Comparison of ENCODE assay signal across 10 cellular contexts in genomic region chr16:50279142-50279865, GRCh38. TPM values are rescaled to one million over a fixed set of nuclear protein-coding genes. Genes with fewer than 3 reads are reported as not detected.
DNase-seq lines count a peak whose midpoint lies in the region; ATAC-seq, FAIRE-seq and TF ChIP-seq lines count a peak whose summit lies in the region.
"Had no signal": no experiment of that assay in that cellular context is flagged by ENCODE, and none has a peak within 500 bp of the region (broad histone marks: within the 10 kb centered on the region; RNA-seq: fewer than 3 reads in every experiment).

No MANE protein-coding gene starts in this region.

- no peak for FAIRE-seq in pancreas (lab: Jason Lieb, UNC)

- peak in 3 of 4 donors; percentile 41 to 59 (median 52) for ATAC-seq in pancreas
- no peak for ATAC-seq in GM21423 (IDR thresholded peaks at IDR 0.05; ENCODE audit: unreplicated experiment)
- ATAC-seq: activated CD8-positive, alpha-beta memory T cell treated with anti-CD3 and anti-CD28 coated beads, Interleukin-2, amount 10 ng/mL, durations not matched to agents 7 days and 5 days had no signal

- H3K4me2 ChIP-seq in DOHH2 (ENCODE audit: low read length): peak overlapping the region; percentile 50

- intact Hi-C loops in pancreas (cut with DNase I): no loop called here

- peaks cover 20% of the 10 kb centered on the region; the same call in 1 of the 2 replicates for H3F3A ChIP-seq in DOHH2 (ENCODE audit: control insufficient read depth, insufficient read depth)

- peaks cover 87% of the 10 kb centered on the region for H3K4me1 ChIP-seq in DOHH2 (ENCODE audit: control insufficient read depth, low read length)
- peaks cover 87% of the 10 kb centered on the region for H3K4me1 ChIP-seq in effector memory CD4-positive, alpha-beta T cell (ENCODE audit: control insufficient read depth, insufficient read depth, low read length, poor library complexity, severe bottlenecking)
- H3K4me1 ChIP-seq in pancreas: no peaks in the 10 kb centered on the region
- H3K4me1 ChIP-seq in BE2C: peaks cover 5% of the 10 kb centered on the region; the same call in 1 of the 2 replicates

- TF ChIP-seq CTCF in DOHH2 (IDR thresholded peaks at IDR 0.05; ENCODE audit: low read depth, low read length, poor library complexity, severe bottlenecking) (no peak), pancreas (IDR thresholded peaks at IDR 0.05) (no peak), BE2C (IDR thresholded peaks at IDR 0.05; ENCODE audit: low read depth, low read length) (no peak)

- H4K20me1 ChIP-seq in DOHH2 (ENCODE audit: control insufficient read depth, insufficient read depth, low read depth, low read length): no peaks in the 10 kb centered on the region

- H3K79me2 ChIP-seq in DOHH2 (ENCODE audit: control insufficient read depth, low read length): peaks cover 71% of the 10 kb centered on the region

- H3K4me3 ChIP-seq in DOHH2 (ENCODE audit: low read length) (no peak overlapping the region), pancreas (no peak overlapping the region), BE2C (ENCODE audit: low read depth, low read length) (no peak overlapping the region)
- H3K4me3 ChIP-seq in effector memory CD4-positive, alpha-beta T cell (ENCODE audit: insufficient read depth, low read depth, low read length, poor library complexity, severe bottlenecking): no peak overlapping the region

- H3K9me2 ChIP-seq in DOHH2 (replicated peaks; ENCODE audit: control insufficient read depth, low read length): no peaks in the 10 kb centered on the region

- DNase-seq in NOMO-1 treated with dmso at 0.1 percent for 144 hours (lab: John Stamatoyannopoulos, UW; ENCODE audit: unreplicated experiment): peak; percentile 51
- no peak for DNase-seq in effector memory CD4-positive, alpha-beta T cell
- DNase-seq in pancreas: peak in 3 of 6 donors; percentile 21 to 66 (median 50)
- DNase-seq in DMS114 treated with DMSO at 0.1 percent for 48 hours (lab: John Stamatoyannopoulos, UW; ENCODE audit: unreplicated experiment): no peak
- no peak for DNase-seq in activated gamma-delta T cell (lab: John Stamatoyannopoulos, UW)
- DNase-seq in BE2C: no peak
- DNase-seq: activated CD8-positive, alpha-beta memory T cell treated with anti-CD3 and anti-CD28 coated beads, Interleukin-2, amount 10 ng/mL, durations not matched to agents 7 days and 5 days; mesenchymal stem cell had no signal

- H3K27ac ChIP-seq in DOHH2 (ENCODE audit: low read depth, low read length): 0 out of 2 replicates have a peak overlapping the region, but pooled peaks have one; percentile 16
- peak overlapping the region; percentile 44 for H3K27ac ChIP-seq in effector memory CD4-positive, alpha-beta T cell (ENCODE audit: insufficient read depth, low read length, poor library complexity, severe bottlenecking)
- peak overlapping the region in 1 of 4 donors; percentile 13 for H3K27ac ChIP-seq in pancreas

- WGBS in pancreas, 2 donors: 69 to 75% methylated on average over 6 of the region's 6 CpGs

- no peaks in the 10 kb centered on the region for H3K36me3 ChIP-seq in DOHH2 (ENCODE audit: control insufficient read depth, low read length)
- no peaks in the 10 kb centered on the region for H3K36me3 ChIP-seq in effector memory CD4-positive, alpha-beta T cell (ENCODE audit: control insufficient read depth, insufficient read depth, low read length)
- no peaks in the 10 kb centered on the region for H3K36me3 ChIP-seq in pancreas
- H3K36me3 ChIP-seq in BE2C: no peaks in the 10 kb centered on the region

- no peaks in the 10 kb centered on the region for H3K27me3 ChIP-seq in DOHH2 (ENCODE audit: control insufficient read depth, low read length)
- no peaks in the 10 kb centered on the region for H3K27me3 ChIP-seq in effector memory CD4-positive, alpha-beta T cell (replicated peaks; ENCODE audit: control insufficient read depth, insufficient read depth, low read length, poor library complexity, severe bottlenecking)
- no peaks in the 10 kb centered on the region for H3K27me3 ChIP-seq in pancreas
- H3K27me3 ChIP-seq in BE2C: no peaks in the 10 kb centered on the region

- H3K9me3 ChIP-seq in DOHH2 (ENCODE audit: control insufficient read depth, insufficient read depth, low read length): no peaks in the 10 kb centered on the region
- H3K9me3 ChIP-seq in effector memory CD4-positive, alpha-beta T cell (ENCODE audit: control insufficient read depth, low read length): no peaks in the 10 kb centered on the region
- H3K9me3 ChIP-seq in pancreas: no peaks in the 10 kb centered on the region
- no peaks in the 10 kb centered on the region for H3K9me3 ChIP-seq in BE2C

RNA-seq across cellular contexts. Expression of gene ADCY7, which starts 13.0 kb away (rescaled TPM):
- total RNA-seq in pancreas: 10 to 100 TPM in 1 of 6 donors, 1 to 10 TPM in 5; 1.9 to 21.1 (median 5.6) TPM
- polyA plus RNA-seq in pancreas: 1 to 10 TPM; 2.3 to 4.0 TPM
- 26.2 TPM for polyA plus RNA-seq in BE2C (2012; ENCODE audit: insufficient read depth, insufficient read length, low read depth)
